8 cellular contexts compared by ENCODE assay signal in the genomic region with DNA sequence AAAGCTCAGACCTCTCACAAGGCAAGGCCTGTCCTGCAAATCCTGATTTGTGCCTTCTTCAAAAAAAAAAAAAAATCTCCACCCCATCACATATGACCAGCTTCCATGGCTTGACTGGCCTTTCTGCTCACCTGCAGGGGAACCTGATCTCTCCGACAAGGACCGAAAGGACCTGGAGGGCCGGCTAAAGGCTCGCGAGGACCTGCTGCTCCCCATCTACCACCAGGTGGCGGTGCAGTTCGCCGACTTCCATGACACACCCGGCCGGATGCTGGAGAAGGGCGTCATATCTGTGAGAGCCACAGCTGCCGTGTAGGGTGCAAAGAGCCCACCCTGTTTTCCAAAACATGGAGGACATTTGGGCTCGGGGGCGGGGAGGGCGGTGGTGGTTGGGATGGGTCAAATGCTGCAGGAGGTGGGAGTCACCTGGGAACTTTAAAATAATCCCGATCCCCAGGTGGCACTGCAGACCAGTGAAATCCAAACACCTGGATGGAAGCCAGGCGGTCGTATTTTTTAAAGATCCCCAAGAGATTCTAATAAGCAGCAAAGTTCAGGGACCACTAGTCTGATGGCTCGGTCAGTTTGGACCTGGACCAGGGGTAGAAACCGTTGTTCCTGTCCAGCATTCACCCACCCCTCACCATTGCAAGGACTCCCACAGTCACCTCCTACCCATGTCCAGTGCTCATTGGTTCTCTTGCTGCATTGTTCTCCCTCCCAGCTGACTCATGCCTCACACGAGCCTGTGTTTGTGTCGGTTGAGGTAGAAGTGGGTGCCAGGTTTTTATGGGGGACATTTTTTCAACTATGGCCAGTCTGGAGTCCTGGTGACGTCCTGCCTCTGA. TPM values are rescaled to one million over a fixed set of nuclear protein-coding genes. Genes with fewer than 3 reads are reported as not detected.
A peak's percentile ranks its signal among the peaks of the same experiment; 100 is the strongest.
DNase-seq lines count a peak whose midpoint lies in the region; ATAC-seq, FAIRE-seq and TF ChIP-seq lines count a peak whose summit lies in the region.

No MANE protein-coding gene starts in this region.

- H3K4me1 Mint-ChIP-seq in CD4-positive, alpha-beta memory T cell, result no peaks in the 10 kb centered on the region

- H3K27me3 Mint-ChIP-seq in CD4-positive, alpha-beta memory T cell, result no peaks in the 10 kb centered on the region

- H3K27ac Mint-ChIP-seq in CD4-positive, alpha-beta memory T cell, result no peak overlapping the region

- intact Hi-C loops in CD4-positive, alpha-beta memory T cell (cut with micrococcal nuclease), result loop anchor here (5.0 kb wide), 1 partner anchor 123 kb away; no protein-coding TSS in a partner anchor
- intact Hi-C loops in HCT116 (cut with micrococcal nuclease), result loop anchor here (1.0 to 2.0 kb wide), 2 partner anchors 121 to 510 kb away; no protein-coding TSS in a partner anchor

- TF ChIP-seq POLR2A in HCT116 (IDR thresholded peaks at IDR 0.05; ENCODE audit: borderline replicate concordance, extremely low read depth, insufficient read depth, insufficient read length), result no peak

- peaks cover 0 to 6% (median 2%) of the 10 kb centered on the region in 8 donors for H3K9me3 Mint-ChIP-seq in CD4-positive, alpha-beta memory T cell

- RAD21 ChIA-PET in HCT116 (lab: Charles Lee; ENCODE audit: low non-redundant PET in 1 of 2, low total read pairs in 2 of 2, uncharacterized antibody in 2 of 2, unreplicated experiment in 2 of 2), result interaction anchor here (0.6 to 1.6 kb wide), 4 partner anchors 121 to 511 kb away, joined by 3 to 5 read pairs (median 4); no protein-coding TSS in a partner anchor

- BruUV-seq in HCT116 (replicated peaks; lab: Mats Ljungman, UMichigan), result no TSS peak

- no peaks in the 10 kb centered on the region for H4K20me1 ChIP-seq in HCT116 (ENCODE audit: insufficient read depth)

- H3K9me2 ChIP-seq in HCT116 (ENCODE audit: insufficient read depth), result no peaks in the 10 kb centered on the region

- no peaks in the 10 kb centered on the region for H3K27me3 ChIP-seq in CD4-positive, alpha-beta memory T cell (ENCODE audit: insufficient read depth, low read length)
- no peaks in the 10 kb centered on the region for H3K27me3 ChIP-seq in HCT116 (ENCODE audit: insufficient read depth, low read length)
- no peaks in the 10 kb centered on the region for H3K27me3 ChIP-seq in parathyroid adenoma (ENCODE audit: control insufficient read depth, insufficient read depth, low read length)

- no peak overlapping the region for H3K4me3 Mint-ChIP-seq in CD4-positive, alpha-beta memory T cell

- peak; percentile 98 for ATAC-seq in HCT116
- ATAC-seq in GM21619 (IDR thresholded peaks at IDR 0.05; ENCODE audit: unreplicated experiment), result no peak
- ATAC-seq in HG02610 (IDR thresholded peaks at IDR 0.05; ENCODE audit: unreplicated experiment), result no peak

- H3K4me3 ChIP-seq in CD4-positive, alpha-beta memory T cell (ENCODE audit: low read length in 2 of 2), result no peak overlapping the region
- peak overlapping the region in 1 of 2 experiments; percentile 13; a peak in 1 of 4 replicates for H3K4me3 ChIP-seq in HCT116 (replicated peaks in 1 of 2; ENCODE audit: low read depth in 1 of 2, low read length in 2 of 2)
- H3K4me3 ChIP-seq in parathyroid adenoma (ENCODE audit: low read depth, low read length), result no peak overlapping the region

- DNase-seq in CD4-positive, alpha-beta memory T cell, result peak in 3 of 5 donors; percentile 3 to 14 (median 9)
- peak; percentile 77 for DNase-seq in HCT116 (ENCODE audit: low read depth, low spot score)
- DNase-seq in NCI-H82 (lab: John Stamatoyannopoulos, UW), result peak; percentile 91
- DNase-seq in activated T-cell treated with anti-CD3 and anti-CD28 coated beads, Interleukin-2, amount 50 U/mL, for 1 hour, result peak; percentile 24
- peak; percentile 60 to 78 for DNase-seq in frontal cortex (ENCODE audit: low spot score in 2 of 2)

- H3K4me1 ChIP-seq in CD4-positive, alpha-beta memory T cell (ENCODE audit: insufficient read depth, low read length), result no peaks in the 10 kb centered on the region
- H3K4me1 ChIP-seq in HCT116 (ENCODE audit: control insufficient read depth in 1 of 2, insufficient read depth in 2 of 2, low read length in 2 of 2) (peaks cover 0 to 13% of the 10 kb centered on the region in 2 experiments; a peak in 2 of 4 replicates), parathyroid adenoma (no peaks in the 10 kb centered on the region)

- TF ChIP-seq CTCF in HCT116 (IDR thresholded peaks at IDR 0.05 in 2 of 3, conservative IDR thresholded peaks at IDR 0.05 in 1 of 3; ENCODE audit: borderline replicate concordance in 1 of 3, insufficient read depth in 1 of 3, low read depth in 2 of 3, low read length in 2 of 3), result peak; percentile 95 to 97 (median 95)
- peak; percentile 90 for TF ChIP-seq CTCF in parathyroid adenoma (IDR thresholded peaks at IDR 0.05)

- H3K27ac ChIP-seq in CD4-positive, alpha-beta memory T cell (ENCODE audit: low read depth, low read length), result no peak overlapping the region
- H3K27ac ChIP-seq in HCT116 (ENCODE audit: low read depth, low read length) (no peak overlapping the region), parathyroid adenoma (no peak overlapping the region)

- H2AFZ ChIP-seq in HCT116 (ENCODE audit: low read depth, low read length, poor library complexity, severe bottlenecking) (peak overlapping the region; percentile 71), parathyroid adenoma (no peak overlapping the region)

- H3K4me2 ChIP-seq in HCT116 (ENCODE audit: low read length) (peak overlapping the region; percentile 66), parathyroid adenoma (ENCODE audit: low read length) (no peak overlapping the region)

- H3K79me2 ChIP-seq in HCT116 (ENCODE audit: insufficient read depth, low read length) (no peaks in the 10 kb centered on the region), parathyroid adenoma (no peaks in the 10 kb centered on the region)

- FAIRE-seq in frontal cortex (lab: Jason Lieb, UNC), result no peak

- H3K9me3 ChIP-seq in CD4-positive, alpha-beta memory T cell (ENCODE audit: control insufficient read depth in 1 of 2, low read length in 2 of 2), result no peaks in the 10 kb centered on the region
- no peaks in the 10 kb centered on the region for H3K9me3 ChIP-seq in HCT116 (ENCODE audit: control insufficient read depth in 1 of 2, insufficient read depth in 1 of 2, low read depth in 1 of 2, low read length in 2 of 2)
- no peaks in the 10 kb centered on the region for H3K9me3 ChIP-seq in parathyroid adenoma (ENCODE audit: control insufficient read depth, low read length)

- POLR2A ChIA-PET in CD4-positive, alpha-beta memory T cell (lab: Charles Lee; ENCODE audit: partially characterized antibody), result no interaction called here
- POLR2A ChIA-PET in HCT116 (lab: Charles Lee), result no interaction called here

- no peaks in the 10 kb centered on the region for H3K36me3 ChIP-seq in CD4-positive, alpha-beta memory T cell (ENCODE audit: insufficient read depth, low read length)
- no peaks in the 10 kb centered on the region for H3K36me3 ChIP-seq in HCT116 (ENCODE audit: control insufficient read depth in 1 of 2, insufficient read depth in 2 of 2, low read length in 2 of 2)
- H3K36me3 ChIP-seq in parathyroid adenoma (ENCODE audit: control insufficient read depth, insufficient read depth, low read length), result no peaks in the 10 kb centered on the region

- no peak overlapping the region for H3K9ac ChIP-seq in HCT116 (ENCODE audit: low read length)
- no peak overlapping the region for H3K9ac ChIP-seq in parathyroid adenoma

- CTCF ChIA-PET in CD4-positive, alpha-beta memory T cell (lab: Charles Lee; ENCODE audit: partially characterized antibody), result interaction anchor here (0.7 kb wide), 1 partner anchor 16 kb away, joined by 4 read pairs; no protein-coding TSS in a partner anchor
- CTCF ChIA-PET in HCT116 (lab: Charles Lee), result interaction anchor here (0.6 to 3.5 kb wide), 9 partner anchors 9 to 164 kb away, joined by 3 to 58 read pairs (median 6); no protein-coding TSS in a partner anchor

- peaks cover 24 to 55% of the 10 kb centered on the region in 2 donors for H3K36me3 Mint-ChIP-seq in CD4-positive, alpha-beta memory T cell

- TF ChIP-seq RAD21 in HCT116 (IDR thresholded peaks at IDR 0.05; ENCODE audit: low read depth), result peak; percentile 88

TF ChIP-seq in HCT116, 20 proteins besides CTCF, POLR2A, EP300 and RAD21:
- TF ChIP-seq CBX3 (IDR thresholded peaks at IDR 0.05; ENCODE audit: low read depth), result 0 out of 2 replicates have a peak, but pooled peaks have one; percentile 33
- TF ChIP-seq EZH2phosphoT487 (IDR thresholded peaks at IDR 0.05; ENCODE audit: borderline replicate concordance), result no peak
- peak; percentile 31 for TF ChIP-seq YY1 (IDR thresholded peaks at IDR 0.05; ENCODE audit: extremely low read depth, insufficient replicate concordance, low read depth, low read length)

RNA-seq across cellular contexts. Expression of a gene that starts 44.8 kb away (rescaled TPM):
- total RNA-seq in CD4-positive, alpha-beta memory T cell, result not detected
- not detected for polyA plus RNA-seq in CD4-positive, alpha-beta memory T cell
- total RNA-seq in HCT116 (2021; ENCODE audit: unreplicated experiment) (0.52 TPM), frontal cortex (under 0.01 TPM)
- 0.17 and 0.18 TPM in 2 replicates for polyA plus RNA-seq in HCT116 (2012)

Comparison
In these comparisons a context has a peak if more than half of its experiments do, and no peak if none do; other contexts are left out.
1. DNase-seq: peak in every context shown above with its lines; median percentile 91 in NCI-H82; 77 in HCT116; 69 in frontal cortex; 24 in activated T-cell treated with anti-CD3 and anti-CD28 coated beads, Interleukin-2, amount 50 U/mL, for 1 hour; 9 in CD4-positive, alpha-beta memory T cell.